In the genomic region with DNA sequence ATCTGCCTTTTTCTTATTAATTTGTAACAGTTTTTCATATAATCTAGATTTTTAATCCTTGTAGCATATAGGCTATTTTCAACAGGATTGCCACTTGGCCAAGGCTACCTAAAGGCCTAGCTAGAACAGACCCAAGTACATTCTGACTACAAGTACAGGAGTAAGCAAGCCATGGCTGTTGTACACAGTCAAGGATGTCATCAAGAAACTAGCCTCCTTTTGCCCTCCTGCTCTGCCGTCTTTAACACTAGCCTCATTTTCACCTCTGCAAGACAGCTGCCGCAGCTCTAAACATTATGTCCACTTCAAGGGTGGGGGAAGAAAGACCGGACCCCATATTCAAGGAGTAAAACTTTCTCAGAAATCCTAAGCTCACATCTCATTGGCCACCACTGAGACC, we compare ENCODE assay signal across 2 cellular contexts.
TF ChIP-seq lines count a peak whose summit lies in the region.

No MANE protein-coding gene starts in this region.

TF ChIP-seq in IMR-90, 13 proteins besides CTCF, POLR2A, EP300 and RAD21:
- no peak for TF ChIP-seq FOS (IDR thresholded peaks at IDR 0.05; ENCODE audit: low read depth, low read length)
- TF ChIP-seq MAFK (IDR thresholded peaks at IDR 0.05; ENCODE audit: low read depth, low read length): no peak
- TF ChIP-seq CEBPB (IDR thresholded peaks at IDR 0.05; ENCODE audit: low read depth, low read length): no peak
- TF ChIP-seq MXI1 (IDR thresholded peaks at IDR 0.05; ENCODE audit: borderline replicate concordance, low read depth, low read length): no peak
- no peak for TF ChIP-seq BHLHE40 (IDR thresholded peaks at IDR 0.05; ENCODE audit: low read depth, low read length)
- TF ChIP-seq RFX5 (IDR thresholded peaks at IDR 0.05; ENCODE audit: low read depth, low read length): no peak
- TF ChIP-seq, protein P1, sequence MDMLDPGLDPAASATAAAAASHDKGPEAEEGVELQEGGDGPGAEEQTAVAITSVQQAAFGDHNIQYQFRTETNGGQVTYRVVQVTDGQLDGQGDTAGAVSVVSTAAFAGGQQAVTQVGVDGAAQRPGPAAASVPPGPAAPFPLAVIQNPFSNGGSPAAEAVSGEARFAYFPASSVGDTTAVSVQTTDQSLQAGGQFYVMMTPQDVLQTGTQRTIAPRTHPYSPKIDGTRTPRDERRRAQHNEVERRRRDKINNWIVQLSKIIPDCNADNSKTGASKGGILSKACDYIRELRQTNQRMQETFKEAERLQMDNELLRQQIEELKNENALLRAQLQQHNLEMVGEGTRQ (IDR thresholded peaks at IDR 0.05; ENCODE audit: low read depth, low read length): no peak
- TF ChIP-seq CHD1 (IDR thresholded peaks at IDR 0.05; ENCODE audit: low read depth, low read length): no peak
- TF ChIP-seq SMC3 (IDR thresholded peaks at IDR 0.05; ENCODE audit: low read depth, low read length): no peak
- no peak for TF ChIP-seq NFE2L2 (IDR thresholded peaks at IDR 0.05; ENCODE audit: low read depth, low read length)
TF ChIP-seq in IMR-90: peak in this region for 0.

TF ChIP-seq in H1, 55 proteins besides CTCF, POLR2A, EP300 and RAD21:
- TF ChIP-seq, protein P2, sequence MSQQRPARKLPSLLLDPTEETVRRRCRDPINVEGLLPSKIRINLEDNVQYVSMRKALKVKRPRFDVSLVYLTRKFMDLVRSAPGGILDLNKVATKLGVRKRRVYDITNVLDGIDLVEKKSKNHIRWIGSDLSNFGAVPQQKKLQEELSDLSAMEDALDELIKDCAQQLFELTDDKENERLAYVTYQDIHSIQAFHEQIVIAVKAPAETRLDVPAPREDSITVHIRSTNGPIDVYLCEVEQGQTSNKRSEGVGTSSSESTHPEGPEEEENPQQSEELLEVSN (IDR thresholded peaks at IDR 0.05): no peak
- no peak for TF ChIP-seq CTBP2 (IDR thresholded peaks at IDR 0.05; ENCODE audit: borderline replicate concordance, insufficient read depth, insufficient read length, low read length)
- no peak for TF ChIP-seq ASH2L (IDR thresholded peaks at IDR 0.05; ENCODE audit: low read length)
- no peak for TF ChIP-seq CBX8 (IDR thresholded peaks at IDR 0.05; ENCODE audit: borderline replicate concordance, low read depth, low read length)
- TF ChIP-seq RFX5 (IDR thresholded peaks at IDR 0.05; ENCODE audit: borderline replicate concordance, low read depth, low read length): no peak
- no peak for TF ChIP-seq SIRT6 (IDR thresholded peaks at IDR 0.05; ENCODE audit: low read length)
- no peak for TF ChIP-seq TCF12 (IDR thresholded peaks at IDR 0.05; ENCODE audit: low read depth, low read length)
- TF ChIP-seq, protein P3, sequence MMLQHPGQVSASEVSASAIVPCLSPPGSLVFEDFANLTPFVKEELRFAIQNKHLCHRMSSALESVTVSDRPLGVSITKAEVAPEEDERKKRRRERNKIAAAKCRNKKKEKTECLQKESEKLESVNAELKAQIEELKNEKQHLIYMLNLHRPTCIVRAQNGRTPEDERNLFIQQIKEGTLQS (IDR thresholded peaks at IDR 0.05; ENCODE audit: insufficient read depth, low read depth, low read length): no peak
- no peak for TF ChIP-seq RXRA (IDR thresholded peaks at IDR 0.05; ENCODE audit: insufficient read depth, low read depth, low read length)
- no peak for TF ChIP-seq BCL11A (IDR thresholded peaks at IDR 0.05; ENCODE audit: low read depth in 2 of 2, low read length in 2 of 2)
- TF ChIP-seq TBP (IDR thresholded peaks at IDR 0.05; ENCODE audit: low read depth, low read length): no peak
- no peak for TF ChIP-seq HDAC6 (IDR thresholded peaks at IDR 0.05; ENCODE audit: low read depth, low read length)
- TF ChIP-seq CBX5 (IDR thresholded peaks at IDR 0.05; ENCODE audit: low read depth, low read length): no peak
- no peak for TF ChIP-seq SAP30 (IDR thresholded peaks at IDR 0.05; ENCODE audit: insufficient read depth, insufficient replicate concordance, low read length)
- TF ChIP-seq POLR2AphosphoS5 (IDR thresholded peaks at IDR 0.05; ENCODE audit: low read depth, low read length): no peak
- no peak for TF ChIP-seq GABPA (IDR thresholded peaks at IDR 0.05; ENCODE audit: borderline replicate concordance, insufficient read depth, low read length)
- TF ChIP-seq, protein P4, sequence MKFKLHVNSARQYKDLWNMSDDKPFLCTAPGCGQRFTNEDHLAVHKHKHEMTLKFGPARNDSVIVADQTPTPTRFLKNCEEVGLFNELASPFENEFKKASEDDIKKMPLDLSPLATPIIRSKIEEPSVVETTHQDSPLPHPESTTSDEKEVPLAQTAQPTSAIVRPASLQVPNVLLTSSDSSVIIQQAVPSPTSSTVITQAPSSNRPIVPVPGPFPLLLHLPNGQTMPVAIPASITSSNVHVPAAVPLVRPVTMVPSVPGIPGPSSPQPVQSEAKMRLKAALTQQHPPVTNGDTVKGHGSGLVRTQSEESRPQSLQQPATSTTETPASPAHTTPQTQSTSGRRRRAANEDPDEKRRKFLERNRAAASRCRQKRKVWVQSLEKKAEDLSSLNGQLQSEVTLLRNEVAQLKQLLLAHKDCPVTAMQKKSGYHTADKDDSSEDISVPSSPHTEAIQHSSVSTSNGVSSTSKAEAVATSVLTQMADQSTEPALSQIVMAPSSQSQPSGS (IDR thresholded peaks at IDR 0.05; ENCODE audit: low read length): no peak
- TF ChIP-seq SIX5 (IDR thresholded peaks at IDR 0.05; ENCODE audit: low read depth, low read length): no peak
- no peak for TF ChIP-seq NRF1 (IDR thresholded peaks at IDR 0.05; ENCODE audit: low read depth, low read length)
